ENCODE assay signal across 9 cellular contexts in the genomic region with DNA sequence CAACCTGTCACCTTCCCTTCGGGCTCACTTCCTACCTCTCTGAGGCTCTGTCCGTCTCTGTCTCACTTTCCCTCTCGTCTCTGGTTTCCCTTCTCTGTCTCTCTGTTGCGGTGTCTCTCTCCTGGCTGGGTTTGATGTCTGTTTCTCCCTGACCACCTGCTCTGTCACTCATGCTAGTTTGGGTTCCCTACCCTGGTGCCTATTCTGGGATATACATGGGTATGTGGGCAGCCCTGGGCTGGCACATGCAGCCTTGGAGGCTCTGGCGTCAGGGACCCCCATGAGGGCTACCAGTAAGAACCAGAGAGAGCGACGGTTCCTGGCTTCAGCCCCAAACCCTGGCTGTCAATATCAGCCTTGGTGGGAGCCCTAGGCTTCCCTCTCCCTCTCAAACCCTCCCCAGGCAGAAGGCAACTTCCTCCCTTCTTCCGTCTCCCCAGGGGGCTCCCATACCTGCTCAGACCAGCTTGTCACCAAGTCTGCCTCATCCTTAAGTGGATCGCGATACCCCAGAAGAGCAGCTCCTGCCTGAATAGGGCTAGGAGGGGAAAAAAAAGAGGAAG. TPM values are rescaled to one million over a fixed set of nuclear protein-coding genes. Genes with fewer than 3 reads are reported as not detected.
DNase-seq lines count a peak whose midpoint lies in the region; ATAC-seq, FAIRE-seq and TF ChIP-seq lines count a peak whose summit lies in the region.
"Had no signal": no experiment of that assay in that cellular context is flagged by ENCODE, and none has a peak within 500 bp of the region (broad histone marks: within the 10 kb centered on the region; RNA-seq: fewer than 3 reads in every experiment).

No MANE protein-coding gene starts in this region.

- in situ Hi-C loops in transverse colon (cut with MboI; ENCODE audit: low pct_ligation_motif_present in 1 of 4, low pct_unique_long_range_greater_than_20kb in 1 of 4, low sequenced_read_pairs in 3 of 4) = loop anchor here in 3 of 4 donors (25.0 kb wide), 1 partner anchor 129 kb away; a partner anchor contains a TSS

- peaks cover 17% of the 10 kb centered on the region for H3K36me3 Mint-ChIP-seq in activated naive CD4-positive, alpha-beta T cell treated with anti-CD3 and anti-CD28 coated beads, Interleukin-2, amount 10 ng/mL, durations not matched to agents 7 days and 5 days
- peaks cover 14% of the 10 kb centered on the region for H3K36me3 Mint-ChIP-seq in activated CD8-positive, alpha-beta T cell treated with anti-CD3 and anti-CD28 coated beads, Interleukin-2, amount 10 ng/mL, durations not matched to agents 7 days and 5 days (ENCODE audit: low read depth)

- H3K36me3 ChIP-seq in kidney (ENCODE audit: control insufficient read depth in 1 of 2, insufficient read depth in 2 of 2, low read length in 2 of 2) = no peaks in the 10 kb centered on the region
- no peaks in the 10 kb centered on the region for H3K36me3 ChIP-seq in transverse colon

- CTCF ChIA-PET in activated naive CD4-positive, alpha-beta T cell treated with anti-CD3 and anti-CD28 coated beads, Interleukin-2, amount 10 ng/mL, durations not matched to agents 7 days and 5 days (lab: Charles Lee) = interaction anchor here (1.0 to 3.0 kb wide), 2 partner anchors 9 to 118 kb away, joined by 3 to 14 read pairs; a partner anchor contains a TSS
- CTCF ChIA-PET in activated CD8-positive, alpha-beta T cell treated with anti-CD3 and anti-CD28 coated beads, Interleukin-2, amount 10 ng/mL, durations not matched to agents 7 days and 5 days (lab: Charles Lee) = no interaction called here

- peaks cover 21% of the 10 kb centered on the region for H3K4me1 Mint-ChIP-seq in activated naive CD4-positive, alpha-beta T cell treated with anti-CD3 and anti-CD28 coated beads, Interleukin-2, amount 10 ng/mL, durations not matched to agents 7 days and 5 days
- H3K4me1 Mint-ChIP-seq in activated CD8-positive, alpha-beta T cell treated with anti-CD3 and anti-CD28 coated beads, Interleukin-2, amount 10 ng/mL, durations not matched to agents 7 days and 5 days (ENCODE audit: low read depth) = peaks cover 13% of the 10 kb centered on the region

- 56% methylated on average over 10 of the region's 10 CpGs; no CpG with 5 or more reads in 1 of the 2 donors for WGBS in transverse colon (ENCODE audit: low coverage in 1 of 2), 2 donors

- peak; percentile 24 for TF ChIP-seq POLR2A in transverse colon (IDR thresholded peaks at IDR 0.05)

- no peak for TF ChIP-seq EP300 in transverse colon (IDR thresholded peaks at IDR 0.05; ENCODE audit: low read depth)

- H3K27ac ChIP-seq in kidney (ENCODE audit: low read depth in 2 of 2, low read length in 2 of 2) (peak overlapping the region; percentile 47 to 55), transverse colon (peak overlapping the region; percentile 73 to 98 (median 88))

- ATAC-seq in activated CD8-positive, alpha-beta T cell treated with anti-CD3 and anti-CD28 coated beads, Interleukin-2, amount 10 ng/mL, durations not matched to agents 7 days and 5 days = no peak
- no peak for ATAC-seq in HG03139 (IDR thresholded peaks at IDR 0.05; ENCODE audit: unreplicated experiment)

- H3K4me3 Mint-ChIP-seq in activated naive CD4-positive, alpha-beta T cell treated with anti-CD3 and anti-CD28 coated beads, Interleukin-2, amount 10 ng/mL, durations not matched to agents 7 days and 5 days = peak overlapping the region; percentile 70
- H3K4me3 Mint-ChIP-seq in activated CD8-positive, alpha-beta T cell treated with anti-CD3 and anti-CD28 coated beads, Interleukin-2, amount 10 ng/mL, durations not matched to agents 7 days and 5 days = no peak overlapping the region

- H3K4me3 ChIP-seq in kidney (ENCODE audit: low read length in 2 of 2) (peak overlapping the region; percentile 29 to 35), transverse colon (peak overlapping the region in 2 of 4 donors; percentile 8 to 43)

- H3K27me3 ChIP-seq in transverse colon = no peaks in the 10 kb centered on the region

- peak overlapping the region; percentile 70 for H3K27ac Mint-ChIP-seq in activated naive CD4-positive, alpha-beta T cell treated with anti-CD3 and anti-CD28 coated beads, Interleukin-2, amount 10 ng/mL, durations not matched to agents 7 days and 5 days
- peak overlapping the region; percentile 52 for H3K27ac Mint-ChIP-seq in activated CD8-positive, alpha-beta T cell treated with anti-CD3 and anti-CD28 coated beads, Interleukin-2, amount 10 ng/mL, durations not matched to agents 7 days and 5 days

- no peak for DNase-seq in activated naive CD4-positive, alpha-beta T cell treated with anti-CD3 and anti-CD28 coated beads, Interleukin-2, amount 10 ng/mL, durations not matched to agents 7 days and 5 days
- no peak for DNase-seq in activated naive CD4-positive, alpha-beta T cell (lab: John Stamatoyannopoulos, UW)
- no peak for DNase-seq in activated CD8-positive, alpha-beta T cell treated with anti-CD3 and anti-CD28 coated beads, Interleukin-2, amount 10 ng/mL, durations not matched to agents 7 days and 5 days
- DNase-seq in kidney (no peak), transverse colon (no peak), NCI-H748 treated with DMSO at 0.1 percent for 48 hours (lab: John Stamatoyannopoulos, UW) (no peak), NCI-H510A (lab: John Stamatoyannopoulos, UW) (no peak)
- DNase-seq: activated CD8-positive, alpha-beta memory T cell treated with anti-CD3 and anti-CD28 coated beads, Interleukin-2, amount 50 U/mL, for 4 hours had no signal

- H3K9me3 ChIP-seq in kidney (ENCODE audit: control insufficient read depth in 1 of 2, low read length in 2 of 2) = no peaks in the 10 kb centered on the region
- H3K9me3 ChIP-seq in transverse colon = no peaks in the 10 kb centered on the region

- H3K9me3 Mint-ChIP-seq in activated naive CD4-positive, alpha-beta T cell treated with anti-CD3 and anti-CD28 coated beads, Interleukin-2, amount 10 ng/mL, durations not matched to agents 7 days and 5 days = no peaks in the 10 kb centered on the region
- H3K9me3 Mint-ChIP-seq in activated CD8-positive, alpha-beta T cell treated with anti-CD3 and anti-CD28 coated beads, Interleukin-2, amount 10 ng/mL, durations not matched to agents 7 days and 5 days (ENCODE audit: insufficient read depth) = no peaks in the 10 kb centered on the region

- H3K27me3 Mint-ChIP-seq in activated naive CD4-positive, alpha-beta T cell treated with anti-CD3 and anti-CD28 coated beads, Interleukin-2, amount 10 ng/mL, durations not matched to agents 7 days and 5 days = no peaks in the 10 kb centered on the region
- H3K27me3 Mint-ChIP-seq in activated CD8-positive, alpha-beta T cell treated with anti-CD3 and anti-CD28 coated beads, Interleukin-2, amount 10 ng/mL, durations not matched to agents 7 days and 5 days (ENCODE audit: low read depth) = no peaks in the 10 kb centered on the region

- no peak for TF ChIP-seq CTCF in kidney (IDR thresholded peaks at IDR 0.05; ENCODE audit: borderline replicate concordance, extremely low read depth, insufficient read depth)
- TF ChIP-seq CTCF in transverse colon (IDR thresholded peaks at IDR 0.05) = no peak

- intact Hi-C loops in kidney (cut with DNase I) (no loop called here), transverse colon (cut with DNase I; ENCODE audit: low total_unique reads) (loop anchor here (5.0 kb wide), 1 partner anchor 44 kb away; no protein-coding TSS in a partner anchor)

- no peak for FAIRE-seq in kidney (lab: Jason Lieb, UNC)

- H3K4me1 ChIP-seq in kidney (ENCODE audit: control insufficient read depth in 1 of 2, insufficient read depth in 1 of 2, low read depth in 1 of 2, low read length in 2 of 2) (peaks cover 0 to 6% of the 10 kb centered on the region in 2 donors), transverse colon (peaks cover 0 to 23% (median 8%) of the 10 kb centered on the region in 4 donors)

- POLR2A ChIA-PET in activated CD8-positive, alpha-beta T cell treated with anti-CD3 and anti-CD28 coated beads, Interleukin-2, amount 10 ng/mL, durations not matched to agents 7 days and 5 days (lab: Charles Lee) = interaction anchor here (5.3 kb wide), 1 partner anchor 10 kb away, joined by 55 read pairs; a partner anchor contains a TSS

- H3K9ac ChIP-seq in kidney (ENCODE audit: low read length in 2 of 2) = peak overlapping the region in 1 of 2 donors; percentile 55

RNA-seq across cellular contexts. Expression of a gene that starts 0.3 kb away (rescaled TPM):
- total RNA-seq in activated CD8-positive, alpha-beta T cell treated with anti-CD3 and anti-CD28 coated beads, Interleukin-2, amount 10 ng/mL, durations not matched to agents 7 days and 5 days = 10 to 100 TPM; 22.5 to 26.5 TPM
- total RNA-seq in kidney = 33.8 TPM
- polyA plus RNA-seq in kidney (ENCODE audit: insufficient read depth, low read depth, low replicate concordance) = 28.0 TPM
- total RNA-seq in transverse colon = 100 to 1,000 TPM in 1 of 4 donors, 10 to 100 TPM in 3; 15.9 to 156 (median 36.9) TPM

RNA-seq across cellular contexts. Expression of a gene that starts 2.6 kb away (rescaled TPM):
- total RNA-seq in activated CD8-positive, alpha-beta T cell treated with anti-CD3 and anti-CD28 coated beads, Interleukin-2, amount 10 ng/mL, durations not matched to agents 7 days and 5 days = 10 to 100 TPM; 76.5 to 77.4 TPM
- 40.2 TPM for total RNA-seq in kidney
- polyA plus RNA-seq in kidney (ENCODE audit: insufficient read depth, low read depth, low replicate concordance) = 33.3 TPM
- total RNA-seq in transverse colon = 100 to 1,000 TPM in 2 of 4 donors, 10 to 100 TPM in 2; 46.7 to 495 (median 101) TPM

RNA-seq across cellular contexts. Expression of a gene that starts 10.6 kb away (rescaled TPM):
- total RNA-seq in activated CD8-positive, alpha-beta T cell treated with anti-CD3 and anti-CD28 coated beads, Interleukin-2, amount 10 ng/mL, durations not matched to agents 7 days and 5 days = 1,000 to 10,000 TPM; 2,758 to 2,862 TPM
- total RNA-seq in kidney = 2,684 TPM
- polyA plus RNA-seq in kidney (ENCODE audit: insufficient read depth, low read depth, low replicate concordance) = 2,858 TPM
- 1,000 to 10,000 TPM; 1,352 to 4,861 (median 3,415) TPM for total RNA-seq in transverse colon

RNA-seq across cellular contexts. Expression of a gene that starts 19.7 kb away (rescaled TPM):
- total RNA-seq in activated CD8-positive, alpha-beta T cell treated with anti-CD3 and anti-CD28 coated beads, Interleukin-2, amount 10 ng/mL, durations not matched to agents 7 days and 5 days = 10 to 100 TPM; 41.5 to 43.5 TPM
- total RNA-seq in kidney = 121 TPM
- polyA plus RNA-seq in kidney (ENCODE audit: insufficient read depth, low read depth, low replicate concordance) = 205 TPM
- total RNA-seq in transverse colon = 100 to 1,000 TPM in 1 of 4 donors, 10 to 100 TPM in 3; 26.5 to 118 (median 61.7) TPM

RNA-seq across cellular contexts. Expression of a gene that starts 28.2 kb away (rescaled TPM):
- 10 to 100 TPM; 92.7 to 95.5 TPM for total RNA-seq in activated CD8-positive, alpha-beta T cell treated with anti-CD3 and anti-CD28 coated beads, Interleukin-2, amount 10 ng/mL, durations not matched to agents 7 days and 5 days
- total RNA-seq in kidney = 116 TPM
- 92.5 TPM for polyA plus RNA-seq in kidney (ENCODE audit: insufficient read depth, low read depth, low replicate concordance)
- 100 to 1,000 TPM in 3 of 4 donors, 10 to 100 TPM in 1; 86.6 to 173 (median 119) TPM for total RNA-seq in transverse colon
